19 cellular contexts compared by ENCODE assay signal in genomic region chr17:60090412-60090811, GRCh38. TPM values are rescaled to one million over a fixed set of nuclear protein-coding genes. Genes with fewer than 3 reads are reported as not detected.
"Had no signal": no experiment of that assay in that cellular context is flagged by ENCODE, and none has a peak within 500 bp of the region (broad histone marks: within the 10 kb centered on the region; RNA-seq: fewer than 3 reads in every experiment).

No MANE protein-coding gene starts in this region.

- DNase-seq: activated naive CD4-positive, alpha-beta T cell treated with Interleukin-2 at 50 U/mL for 16 hours; anterior cingulate cortex; brain microvascular endothelial cell; cortex of kidney; effector CD8-positive, alpha-beta T cell; heart right ventricle; left colon; mucosa of descending colon; naive thymus-derived CD8-positive, alpha-beta T cell; stimulated activated CD4-positive, alpha-beta T cell treated with anti-CD3 and anti-CD28 coated beads, Interleukin-12 subunit alpha, Interleukin-12 subunit beta, amount 100 ng/mL, for 4 hours; stimulated activated CD4-positive, alpha-beta T cell treated with anti-CD3 and anti-CD28 coated beads, Interleukin-2, amount 100 ng/mL, for 24 hours; thyroid gland had no signal

- H2AFZ ChIP-seq: parathyroid adenoma had no signal

- H3K4me1 ChIP-seq: parathyroid adenoma, vagina had no signal

- H3K79me2 ChIP-seq: parathyroid adenoma had no signal

- H3K9me3 ChIP-seq: thyroid gland, vagina had no signal

- H3K9ac ChIP-seq: parathyroid adenoma had no signal

- H3K4me3 ChIP-seq: heart right ventricle, mucosa of descending colon, thyroid gland, vagina had no signal

- ATAC-seq: activated CD4-positive, CD25-positive, alpha-beta regulatory T cell treated with anti-CD3 and anti-CD28 coated beads, Interleukin-2, amount 50 U/mL, for 24 hours; activated T-helper 17 cell treated with anti-CD3 and anti-CD28 coated beads, Interleukin-2, amount 50 U/mL, for 72 hours; heart right ventricle; left colon; mucosa of descending colon; naive thymus-derived CD8-positive, alpha-beta T cell had no signal

- H3K27ac ChIP-seq: brain microvascular endothelial cell, parathyroid adenoma, thyroid gland, vagina had no signal

- FAIRE-seq: frontal cortex had no signal

- H3K27me3 ChIP-seq: brain microvascular endothelial cell, heart right ventricle, thyroid gland, vagina had no signal

- H3K36me3 ChIP-seq: brain microvascular endothelial cell, heart right ventricle, thyroid gland, vagina had no signal

RNA-seq across cellular contexts. Expression of gene CA4, which starts 59.4 kb away (rescaled TPM):
- total RNA-seq: activated CD8-positive, alpha-beta memory T cell treated with anti-CD3 and anti-CD28 coated beads for 36 hours; activated T-helper 17 cell treated with anti-CD3 and anti-CD28 coated beads, Interleukin-2, amount 50 U/mL, for 72 hours; fibroblast of lung; naive thymus-derived CD8-positive, alpha-beta T cell; vagina had no signal
- polyA plus RNA-seq: fibroblast of lung; naive thymus-derived CD8-positive, alpha-beta T cell had no signal
